1 cellular context compared by ENCODE assay signal in genomic region chr1:166875734-166876539, GRCh38.
TF ChIP-seq lines count a peak whose summit lies in the region.

A gene with protein sequence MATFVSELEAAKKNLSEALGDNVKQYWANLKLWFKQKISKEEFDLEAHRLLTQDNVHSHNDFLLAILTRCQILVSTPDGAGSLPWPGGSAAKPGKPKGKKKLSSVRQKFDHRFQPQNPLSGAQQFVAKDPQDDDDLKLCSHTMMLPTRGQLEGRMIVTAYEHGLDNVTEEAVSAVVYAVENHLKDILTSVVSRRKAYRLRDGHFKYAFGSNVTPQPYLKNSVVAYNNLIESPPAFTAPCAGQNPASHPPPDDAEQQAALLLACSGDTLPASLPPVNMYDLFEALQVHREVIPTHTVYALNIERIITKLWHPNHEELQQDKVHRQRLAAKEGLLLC (minus strand): TSS chr1:166876264. CDS start chr1:166876233, 31 bp downstream.

TF ChIP-seq in K562, 482 proteins besides CTCF, POLR2A, EP300 and RAD21 (continued from another document and continues in another):
- peak; percentile 16 for TF ChIP-seq RNF2 (IDR thresholded peaks at IDR 0.05)
- TF ChIP-seq ZBTB1 (CRISPR knock-in tag; IDR thresholded peaks at IDR 0.05; ENCODE audit: borderline replicate concordance, low read depth): peak; percentile 100
- TF ChIP-seq NRF1 (conservative IDR thresholded peaks at IDR 0.05 in 1 of 2, IDR thresholded peaks at IDR 0.05 in 1 of 2): peak; percentile 78 to 82
- TF ChIP-seq YY1 (IDR thresholded peaks at IDR 0.05; ENCODE audit: borderline replicate concordance in 1 of 3, control insufficient read depth in 1 of 3, extremely low read depth in 1 of 3, insufficient read depth in 3 of 3, insufficient read length in 1 of 3, insufficient replicate concordance in 2 of 3, low read depth in 1 of 3, low read length in 2 of 3): peak; percentile 72 to 95 (median 89)
- TF ChIP-seq GTF3C2 (IDR thresholded peaks at IDR 0.05; ENCODE audit: borderline replicate concordance, extremely low read depth, insufficient read length): peak; percentile 78
- TF ChIP-seq WHSC1 (IDR thresholded peaks at IDR 0.05; ENCODE audit: low read length): no peak
- TF ChIP-seq, protein P1, sequence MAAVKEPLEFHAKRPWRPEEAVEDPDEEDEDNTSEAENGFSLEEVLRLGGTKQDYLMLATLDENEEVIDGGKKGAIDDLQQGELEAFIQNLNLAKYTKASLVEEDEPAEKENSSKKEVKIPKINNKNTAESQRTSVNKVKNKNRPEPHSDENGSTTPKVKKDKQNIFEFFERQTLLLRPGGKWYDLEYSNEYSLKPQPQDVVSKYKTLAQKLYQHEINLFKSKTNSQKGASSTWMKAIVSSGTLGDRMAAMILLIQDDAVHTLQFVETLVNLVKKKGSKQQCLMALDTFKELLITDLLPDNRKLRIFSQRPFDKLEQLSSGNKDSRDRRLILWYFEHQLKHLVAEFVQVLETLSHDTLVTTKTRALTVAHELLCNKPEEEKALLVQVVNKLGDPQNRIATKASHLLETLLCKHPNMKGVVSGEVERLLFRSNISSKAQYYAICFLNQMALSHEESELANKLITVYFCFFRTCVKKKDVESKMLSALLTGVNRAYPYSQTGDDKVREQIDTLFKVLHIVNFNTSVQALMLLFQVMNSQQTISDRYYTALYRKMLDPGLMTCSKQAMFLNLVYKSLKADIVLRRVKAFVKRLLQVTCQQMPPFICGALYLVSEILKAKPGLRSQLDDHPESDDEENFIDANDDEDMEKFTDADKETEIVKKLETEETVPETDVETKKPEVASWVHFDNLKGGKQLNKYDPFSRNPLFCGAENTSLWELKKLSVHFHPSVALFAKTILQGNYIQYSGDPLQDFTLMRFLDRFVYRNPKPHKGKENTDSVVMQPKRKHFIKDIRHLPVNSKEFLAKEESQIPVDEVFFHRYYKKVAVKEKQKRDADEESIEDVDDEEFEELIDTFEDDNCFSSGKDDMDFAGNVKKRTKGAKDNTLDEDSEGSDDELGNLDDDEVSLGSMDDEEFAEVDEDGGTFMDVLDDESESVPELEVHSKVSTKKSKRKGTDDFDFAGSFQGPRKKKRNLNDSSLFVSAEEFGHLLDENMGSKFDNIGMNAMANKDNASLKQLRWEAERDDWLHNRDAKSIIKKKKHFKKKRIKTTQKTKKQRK (IDR thresholded peaks at IDR 0.05; ENCODE audit: borderline replicate concordance, low read depth, low read length): no peak
- no peak for TF ChIP-seq NR2F6 (CRISPR knock-in tag; IDR thresholded peaks at IDR 0.05)
- TF ChIP-seq, protein P2, sequence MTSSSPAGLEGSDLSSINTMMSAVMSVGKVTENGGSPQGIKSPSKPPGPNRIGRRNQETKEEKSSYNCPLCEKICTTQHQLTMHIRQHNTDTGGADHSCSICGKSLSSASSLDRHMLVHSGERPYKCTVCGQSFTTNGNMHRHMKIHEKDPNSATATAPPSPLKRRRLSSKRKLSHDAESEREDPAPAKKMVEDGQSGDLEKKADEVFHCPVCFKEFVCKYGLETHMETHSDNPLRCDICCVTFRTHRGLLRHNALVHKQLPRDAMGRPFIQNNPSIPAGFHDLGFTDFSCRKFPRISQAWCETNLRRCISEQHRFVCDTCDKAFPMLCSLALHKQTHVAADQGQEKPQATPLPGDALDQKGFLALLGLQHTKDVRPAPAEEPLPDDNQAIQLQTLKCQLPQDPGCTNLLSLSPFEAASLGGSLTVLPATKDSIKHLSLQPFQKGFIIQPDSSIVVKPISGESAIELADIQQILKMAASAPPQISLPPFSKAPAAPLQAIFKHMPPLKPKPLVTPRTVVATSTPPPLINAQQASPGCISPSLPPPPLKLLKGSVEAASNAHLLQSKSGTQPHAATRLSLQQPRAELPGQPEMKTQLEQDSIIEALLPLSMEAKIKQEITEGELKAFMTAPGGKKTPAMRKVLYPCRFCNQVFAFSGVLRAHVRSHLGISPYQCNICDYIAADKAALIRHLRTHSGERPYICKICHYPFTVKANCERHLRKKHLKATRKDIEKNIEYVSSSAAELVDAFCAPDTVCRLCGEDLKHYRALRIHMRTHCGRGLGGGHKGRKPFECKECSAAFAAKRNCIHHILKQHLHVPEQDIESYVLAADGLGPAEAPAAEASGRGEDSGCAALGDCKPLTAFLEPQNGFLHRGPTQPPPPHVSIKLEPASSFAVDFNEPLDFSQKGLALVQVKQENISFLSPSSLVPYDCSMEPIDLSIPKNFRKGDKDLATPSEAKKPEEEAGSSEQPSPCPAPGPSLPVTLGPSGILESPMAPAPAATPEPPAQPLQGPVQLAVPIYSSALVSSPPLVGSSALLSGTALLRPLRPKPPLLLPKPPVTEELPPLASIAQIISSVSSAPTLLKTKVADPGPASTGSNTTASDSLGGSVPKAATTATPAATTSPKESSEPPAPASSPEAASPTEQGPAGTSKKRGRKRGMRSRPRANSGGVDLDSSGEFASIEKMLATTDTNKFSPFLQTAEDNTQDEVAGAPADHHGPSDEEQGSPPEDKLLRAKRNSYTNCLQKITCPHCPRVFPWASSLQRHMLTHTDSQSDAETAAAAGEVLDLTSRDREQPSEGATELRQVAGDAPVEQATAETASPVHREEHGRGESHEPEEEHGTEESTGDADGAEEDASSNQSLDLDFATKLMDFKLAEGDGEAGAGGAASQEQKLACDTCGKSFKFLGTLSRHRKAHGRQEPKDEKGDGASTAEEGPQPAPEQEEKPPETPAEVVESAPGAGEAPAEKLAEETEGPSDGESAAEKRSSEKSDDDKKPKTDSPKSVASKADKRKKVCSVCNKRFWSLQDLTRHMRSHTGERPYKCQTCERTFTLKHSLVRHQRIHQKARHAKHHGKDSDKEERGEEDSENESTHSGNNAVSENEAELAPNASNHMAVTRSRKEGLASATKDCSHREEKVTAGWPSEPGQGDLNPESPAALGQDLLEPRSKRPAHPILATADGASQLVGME (CRISPR knock-in tag; IDR thresholded peaks at IDR 0.05): 0 out of 2 replicates have a peak, but pooled peaks have one; percentile 30
- peak; percentile 89 for TF ChIP-seq FOXM1 (IDR thresholded peaks at IDR 0.05; ENCODE audit: low read depth)
- TF ChIP-seq FOXM1 (CRISPR knock-in tag; IDR thresholded peaks at IDR 0.05; ENCODE audit: low read depth): 0 out of 2 replicates have a peak, but pooled peaks have one; percentile 69
- TF ChIP-seq ERF (CRISPR knock-in tag; IDR thresholded peaks at IDR 0.05): no peak
- peak; percentile 88 to 94 for TF ChIP-seq MNT (conservative IDR thresholded peaks at IDR 0.05)
- peak; percentile 64; the same call in 1 of the 2 replicates for TF ChIP-seq NR2C2 (CRISPR knock-in tag; IDR thresholded peaks at IDR 0.05)
- TF ChIP-seq NR2C2 (tag; IDR thresholded peaks at IDR 0.05): peak; percentile 74; the same call in 1 of the 2 replicates
- TF ChIP-seq NCOA2 (IDR thresholded peaks at IDR 0.05; ENCODE audit: partially characterized antibody in 2 of 2): no peak
- TF ChIP-seq, protein P3, sequence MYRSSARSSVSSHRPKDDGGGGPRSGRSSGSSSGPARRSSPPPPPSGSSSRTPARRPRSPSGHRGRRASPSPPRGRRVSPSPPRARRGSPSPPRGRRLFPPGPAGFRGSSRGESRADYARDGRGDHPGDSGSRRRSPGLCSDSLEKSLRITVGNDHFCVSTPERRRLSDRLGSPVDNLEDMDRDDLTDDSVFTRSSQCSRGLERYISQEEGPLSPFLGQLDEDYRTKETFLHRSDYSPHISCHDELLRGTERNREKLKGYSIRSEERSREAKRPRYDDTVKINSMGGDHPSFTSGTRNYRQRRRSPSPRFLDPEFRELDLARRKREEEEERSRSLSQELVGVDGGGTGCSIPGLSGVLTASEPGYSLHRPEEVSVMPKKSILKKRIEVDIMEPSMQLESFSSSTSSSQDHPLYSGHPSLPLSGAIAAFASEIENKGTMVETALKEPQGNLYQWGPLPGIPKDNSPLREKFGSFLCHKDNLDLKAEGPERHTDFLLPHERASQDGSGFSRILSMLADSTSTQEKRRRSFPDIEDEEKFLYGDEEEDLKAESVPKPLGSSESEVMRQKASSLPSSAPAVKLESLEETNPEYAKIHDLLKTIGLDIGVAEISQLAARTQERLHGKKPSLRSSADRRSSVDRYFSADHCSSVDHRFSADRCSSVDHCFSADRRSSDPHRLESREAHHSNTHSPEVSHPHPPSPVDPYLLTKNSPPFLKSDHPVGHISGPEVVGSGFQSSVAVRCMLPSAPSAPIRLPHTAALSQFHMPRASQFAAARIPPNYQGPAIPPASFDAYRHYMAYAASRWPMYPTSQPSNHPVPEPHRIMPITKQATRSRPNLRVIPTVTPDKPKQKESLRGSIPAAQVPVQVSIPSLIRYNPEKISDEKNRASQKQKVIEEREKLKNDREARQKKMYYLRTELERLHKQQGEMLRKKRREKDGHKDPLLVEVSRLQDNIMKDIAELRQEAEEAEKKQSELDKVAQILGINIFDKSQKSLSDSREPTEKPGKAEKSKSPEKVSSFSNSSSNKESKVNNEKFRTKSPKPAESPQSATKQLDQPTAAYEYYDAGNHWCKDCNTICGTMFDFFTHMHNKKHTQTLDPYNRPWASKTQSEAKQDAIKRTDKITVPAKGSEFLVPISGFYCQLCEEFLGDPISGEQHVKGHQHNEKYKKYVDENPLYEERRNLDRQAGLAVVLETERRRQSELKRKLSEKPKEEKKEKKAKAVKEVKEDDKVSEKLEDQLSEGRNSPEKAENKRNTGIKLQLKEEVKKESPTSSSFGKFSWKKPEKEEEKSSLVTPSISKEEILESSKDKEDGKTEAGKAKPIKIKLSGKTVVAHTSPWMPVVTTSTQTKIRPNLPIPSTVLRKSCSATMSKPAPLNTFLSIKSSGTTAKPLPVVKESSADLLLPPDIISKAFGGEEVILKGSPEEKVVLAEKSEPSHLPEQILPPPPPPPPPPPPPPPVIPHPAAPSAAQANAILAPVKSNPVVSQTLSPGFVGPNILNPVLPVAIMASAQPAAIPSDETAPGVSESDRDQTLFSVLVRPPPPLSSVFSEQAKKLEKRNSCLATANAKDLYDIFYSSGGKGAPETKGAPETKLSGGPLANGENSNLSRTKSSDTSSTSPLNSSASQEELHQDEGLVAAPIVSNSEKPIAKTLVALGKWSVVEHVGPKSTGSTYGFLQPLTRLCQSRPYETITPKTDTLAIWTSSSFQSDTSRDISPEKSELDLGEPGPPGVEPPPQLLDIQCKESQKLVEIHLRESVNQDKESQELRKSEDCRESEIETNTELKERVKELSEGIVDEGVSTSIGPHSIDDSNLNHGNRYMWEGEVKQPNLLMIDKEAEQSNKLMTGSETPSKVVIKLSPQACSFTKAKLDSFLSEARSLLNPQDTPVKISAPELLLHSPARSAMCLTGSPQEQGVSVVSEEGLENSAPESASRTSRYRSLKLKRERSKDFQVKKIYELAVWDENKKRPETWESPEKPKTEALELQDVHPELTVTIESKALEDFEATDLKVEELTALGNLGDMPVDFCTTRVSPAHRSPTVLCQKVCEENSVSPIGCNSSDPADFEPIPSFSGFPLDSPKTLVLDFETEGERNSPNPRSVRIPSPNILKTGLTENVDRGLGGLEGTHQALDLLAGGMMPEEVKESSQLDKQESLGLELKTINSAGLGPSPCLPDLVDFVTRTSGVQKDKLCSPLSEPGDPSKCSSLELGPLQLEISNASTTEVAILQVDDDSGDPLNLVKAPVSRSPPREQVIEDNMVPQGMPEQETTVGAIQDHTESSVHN (IDR thresholded peaks at IDR 0.05; ENCODE audit: borderline replicate concordance in 1 of 2, low read depth in 1 of 2): no peak
- TF ChIP-seq FIP1L1 (IDR thresholded peaks at IDR 0.05; ENCODE audit: low read depth, low read length, poor library complexity, severe bottlenecking): peak; percentile 87
- no peak for TF ChIP-seq BCLAF1 (IDR thresholded peaks at IDR 0.05; ENCODE audit: borderline replicate concordance in 1 of 2, control insufficient read depth in 1 of 2, low read depth in 2 of 2, low read length in 1 of 2)
- no peak for TF ChIP-seq HDGF (IDR thresholded peaks at IDR 0.05)
